Comparison of ENCODE assay signal across 5 cellular contexts in the genomic region with DNA sequence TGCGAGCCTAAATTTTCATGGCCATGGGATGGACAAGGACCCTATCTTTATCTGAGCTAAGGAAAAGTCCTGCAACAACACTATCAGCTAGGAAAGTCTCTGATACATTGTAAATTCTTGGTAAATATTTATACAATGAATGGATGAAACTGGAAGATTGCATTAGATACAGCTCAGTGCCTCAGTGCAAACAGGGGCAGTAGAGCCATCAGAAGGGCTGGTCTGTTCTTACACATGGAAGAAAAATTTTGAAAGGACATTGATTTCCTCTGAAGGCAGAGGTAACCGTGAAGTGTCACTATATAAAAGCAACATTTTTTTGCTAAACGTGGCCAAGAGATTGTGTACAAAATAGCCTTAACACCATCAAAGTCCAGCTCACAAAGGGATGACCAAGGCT.
"Had no signal": no experiment of that assay in that cellular context is flagged by ENCODE, and none has a peak within 500 bp of the region (broad histone marks: within the 10 kb centered on the region; RNA-seq: fewer than 3 reads in every experiment).

No MANE protein-coding gene starts in this region.

- H3K4me3 ChIP-seq: GM23338, K562 had no signal

- H3K4me2 ChIP-seq: GM23338 had no signal

- H2AFZ ChIP-seq: GM23338 had no signal

- ATAC-seq: GM23338, K562 had no signal

- DNase-seq: H9, IMR-90, KG1 had no signal
